In the genomic region with DNA sequence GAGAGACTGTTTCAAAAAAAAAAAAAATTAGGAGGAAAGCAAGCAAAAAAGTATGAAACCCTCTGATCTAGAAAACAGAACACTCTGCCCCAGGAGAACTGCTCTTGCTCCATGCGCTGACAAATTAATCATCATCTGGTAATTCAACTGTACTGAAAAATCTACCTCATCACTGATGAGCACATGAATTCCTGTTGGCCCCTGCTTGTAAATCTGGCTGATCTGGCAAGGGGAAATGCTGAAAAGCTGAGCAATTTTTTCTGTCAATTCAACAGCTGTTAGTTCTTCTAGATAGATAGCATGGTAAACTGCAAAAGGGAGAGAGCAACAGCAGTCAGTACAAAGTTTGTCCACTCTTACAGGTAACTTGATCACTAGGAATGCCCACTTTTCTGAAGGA, we compare ENCODE assay signal across 25 cellular contexts.
"Had no signal": no experiment of that assay in that cellular context is flagged by ENCODE, and none has a peak within 500 bp of the region (broad histone marks: within the 10 kb centered on the region; RNA-seq: fewer than 3 reads in every experiment).

No MANE protein-coding gene starts in this region.

- H3K9me3 Mint-ChIP-seq: activated naive CD8-positive, alpha-beta T cell treated with anti-CD3 and anti-CD28 coated beads for 36 hours; activated T-cell treated with anti-CD3 and anti-CD28 coated beads, Interleukin-2, amount 50 U/mL, for 4 hours; activated T-helper 2 cell treated with anti-CD3 and anti-CD28 coated beads, Interferon-gamma antibody, Interleukin-2, Interleukin-4, amounts not matched to agents 10 μg/mL and 5 μg/mL and 100 μg/mL, durations not matched to agents 14 hours and 24 hours and 36 hours; brain; immature natural killer cell; mesothelial cell of epicardium; natural killer cell; T-cell; T-helper 2 cell treated with Interferon-gamma antibody and Interleukin-4, amounts not matched to agents 5 μg/mL and 100 μg/mL, for 36 hours had no signal

- H3K4me3 ChIP-seq: colonic mucosa, left ventricle myocardium inferior, sigmoid colon, spleen, tibial artery had no signal

- H3K4me3 Mint-ChIP-seq: activated naive CD8-positive, alpha-beta T cell treated with anti-CD3 and anti-CD28 coated beads for 36 hours; activated T-cell treated with anti-CD3 and anti-CD28 coated beads, Interleukin-2, amount 50 U/mL, for 4 hours; brain; immature natural killer cell; mesothelial cell of epicardium; natural killer cell; T-cell; T-helper 2 cell treated with Interferon-gamma antibody and Interleukin-4, amounts not matched to agents 5 μg/mL and 100 μg/mL, for 36 hours had no signal

- H3K4me1 ChIP-seq: colonic mucosa, left ventricle myocardium inferior, sigmoid colon, spleen, tibial artery had no signal

- H3K9me3 ChIP-seq: colonic mucosa, left ventricle myocardium inferior, sigmoid colon, spleen, tibial artery had no signal

- ATAC-seq: activated T-cell treated with anti-CD3 and anti-CD28 coated beads, Interleukin-2, amount 50 U/mL, for 4 hours; natural killer cell; T-cell had no signal

- H3K27me3 Mint-ChIP-seq: activated naive CD8-positive, alpha-beta T cell treated with anti-CD3 and anti-CD28 coated beads for 36 hours; brain; progenitor cell of endocrine pancreas; T-cell had no signal

- H3K27ac ChIP-seq: colonic mucosa, left ventricle myocardium inferior, sigmoid colon, spleen, tibial artery, WERI-Rb-1 had no signal

- H3K4me1 Mint-ChIP-seq: activated naive CD8-positive, alpha-beta T cell treated with anti-CD3 and anti-CD28 coated beads for 36 hours; brain; immature natural killer cell; mesothelial cell of epicardium; natural killer cell; T-cell had no signal

- DNase-seq: activated CD4-positive, CD25-positive, alpha-beta regulatory T cell treated with anti-CD3 and anti-CD28 coated beads, Interleukin-2, amount 50 U/mL, for 72 hours; activated naive CD4-positive, alpha-beta T cell; activated naive CD8-positive, alpha-beta T cell treated with anti-CD3 and anti-CD28 coated beads for 36 hours; activated T-cell treated with anti-CD3 and anti-CD28 coated beads, Interleukin-2, amount 50 U/mL, for 4 hours; central memory CD4-positive, alpha-beta T cell; colonic mucosa; foreskin melanocyte; immature natural killer cell; kidney glomerular epithelial cell; left ventricle myocardium inferior; mammary epithelial cell; natural killer cell; retina; sigmoid colon; spleen; stimulated activated CD4-positive, alpha-beta T cell treated with anti-CD3 and anti-CD28 coated beads, Interleukin-4, amount 100 ng/mL, for 1 hour; stimulated activated naive CD4-positive, alpha-beta T cell treated with Interleukin-2 at 50 U/mL for 16 hours; T-cell; tibial artery; WERI-Rb-1 had no signal

- H3K27me3 ChIP-seq: colonic mucosa, sigmoid colon, spleen, tibial artery had no signal

- H3K27ac Mint-ChIP-seq: activated naive CD8-positive, alpha-beta T cell treated with anti-CD3 and anti-CD28 coated beads for 36 hours; activated T-helper 2 cell treated with anti-CD3 and anti-CD28 coated beads, Interferon-gamma antibody, Interleukin-2, Interleukin-4, amounts not matched to agents 10 μg/mL and 5 μg/mL and 100 μg/mL, durations not matched to agents 14 hours and 24 hours and 36 hours; brain; mesothelial cell of epicardium; natural killer cell; progenitor cell of endocrine pancreas; T-cell; T-helper 2 cell treated with Interferon-gamma antibody and Interleukin-4, amounts not matched to agents 5 μg/mL and 100 μg/mL, for 36 hours had no signal
